In the genomic region with DNA sequence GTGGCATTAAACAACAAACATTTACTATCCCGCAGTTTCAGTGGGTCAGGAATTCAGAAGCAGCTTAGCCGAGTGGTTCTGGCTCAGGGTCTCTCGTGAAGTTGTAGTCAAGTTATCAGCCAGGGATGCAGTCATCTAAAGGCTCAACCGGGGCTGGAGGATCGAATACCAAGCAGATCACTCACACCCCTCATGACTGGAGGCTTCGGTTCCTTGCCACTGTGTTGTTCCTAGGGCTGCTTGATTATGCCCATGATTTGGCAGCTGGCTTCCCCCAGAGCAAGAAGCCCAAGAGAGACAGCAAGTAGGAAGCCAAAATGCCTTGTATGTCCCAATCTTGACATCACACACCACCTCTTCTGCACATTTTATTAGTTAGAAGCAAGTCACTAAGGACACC, we compare ENCODE assay signal across 20 cellular contexts. TPM values are rescaled to one million over a fixed set of nuclear protein-coding genes. Genes with fewer than 3 reads are reported as not detected.
DNase-seq lines count a peak whose midpoint lies in the region; ATAC-seq and TF ChIP-seq lines count a peak whose summit lies in the region.
"Had no signal": no experiment of that assay in that cellular context is flagged by ENCODE, and none has a peak within 500 bp of the region (broad histone marks: within the 10 kb centered on the region; RNA-seq: fewer than 3 reads in every experiment).

No MANE protein-coding gene starts in this region.

- intact Hi-C loops in esophagus squamous epithelium (cut with DNase I) = no loop called here

- WGBS in esophagus squamous epithelium, 2 donors = 68 to 74% methylated on average over 3 to 6 of the region's 6 CpGs

- in situ Hi-C loops in astrocyte of the spinal cord (cut with HindIII; ENCODE audit: low sequenced_read_pairs) = no loop called here

- peak; percentile 67 for DNase-seq in 8988T
- DNase-seq in HS-5 (ENCODE audit: low read depth) = peak; percentile 23
- DNase-seq in astrocyte of the spinal cord (ENCODE audit: low read depth, low spot score) = peak; percentile 56
- DNase-seq in kidney epithelial cell (ENCODE audit: low read depth) = peak; percentile 64
- no peak for DNase-seq in medulla oblongata (ENCODE audit: extremely low spot score)
- no peak for DNase-seq in esophagus squamous epithelium (lab: John Stamatoyannopoulos, UW)
- no peak for DNase-seq in cerebellar cortex (ENCODE audit: low spot score)
- DNase-seq: activated CD4-positive, alpha-beta memory T cell treated with anti-CD3 and anti-CD28 coated beads for 36 hours; aorta; COR-L47; glutamatergic neuron; GOT3; left cardiac atrium; naive thymus-derived CD4-positive, alpha-beta T cell; NCI-H2029 treated with DMSO at 0.1 percent for 48 hours; SIG-M5; stimulated activated naive CD8-positive, alpha-beta T cell treated with anti-CD3 and anti-CD28 coated beads, Interleukin-15, amount 100 ng/mL, for 72 hours had no signal

- H3K36me3 ChIP-seq in kidney epithelial cell (ENCODE audit: control insufficient read depth, insufficient read depth, low read length) (no peaks in the 10 kb centered on the region), esophagus squamous epithelium (no peaks in the 10 kb centered on the region)

- no peak for TF ChIP-seq CTCF in astrocyte of the spinal cord (IDR thresholded peaks at IDR 0.05; ENCODE audit: low read depth, low read length)
- TF ChIP-seq CTCF in kidney epithelial cell (IDR thresholded peaks at IDR 0.05; ENCODE audit: insufficient read depth, low read length, poor library complexity, severe bottlenecking) = no peak
- no peak for TF ChIP-seq CTCF in esophagus squamous epithelium (IDR thresholded peaks at IDR 0.05)

- ATAC-seq in HG03565 (IDR thresholded peaks at IDR 0.05; ENCODE audit: unreplicated experiment) = no peak
- ATAC-seq: left cardiac atrium; naive thymus-derived CD4-positive, alpha-beta T cell; sciatic nerve; stimulated activated naive CD8-positive, alpha-beta T cell treated with anti-CD3 and anti-CD28 coated beads, Interleukin-15, amount 100 ng/mL, for 72 hours had no signal

- H3K4me1 ChIP-seq in esophagus squamous epithelium = peaks cover 25 to 80% (median 40%) of the 10 kb centered on the region in 3 donors

- H3K27me3 ChIP-seq in kidney epithelial cell (ENCODE audit: control insufficient read depth, insufficient read depth, low read length) (no peaks in the 10 kb centered on the region), esophagus squamous epithelium (no peaks in the 10 kb centered on the region)

- TF ChIP-seq POLR2A in esophagus squamous epithelium (IDR thresholded peaks at IDR 0.05) = no peak

- H3K27ac ChIP-seq in esophagus squamous epithelium = peak overlapping the region in 1 of 4 donors; percentile 91

- H3K4me3 ChIP-seq in astrocyte of the spinal cord (ENCODE audit: low read depth, low read length) = no peak overlapping the region
- H3K4me3 ChIP-seq in kidney epithelial cell (ENCODE audit: low read depth, low read length) = no peak overlapping the region
- H3K4me3 ChIP-seq in esophagus squamous epithelium = no peak overlapping the region
- H3K4me3 ChIP-seq: A549 had no signal

- H3K9me3 ChIP-seq in esophagus squamous epithelium = no peaks in the 10 kb centered on the region
- H3K9me3 ChIP-seq: A549 had no signal

RNA-seq across cellular contexts. Expression of gene CDCP1, which starts 33.9 kb away (rescaled TPM):
- 82.0 and 92.1 TPM in 2 replicates for total RNA-seq in kidney epithelial cell
- 10 to 100 TPM; 35.7 to 95.4 (median 54.6) TPM for total RNA-seq in esophagus squamous epithelium

RNA-seq across cellular contexts. Expression of gene TMEM158, which starts 46.0 kb away (rescaled TPM):
- total RNA-seq in kidney epithelial cell (1.1 and 5.8 TPM in 2 replicates), esophagus squamous epithelium (10 to 100 TPM in 1 of 4 donors, 1 to 10 TPM in 3; 1.8 to 14.7 (median 4.4) TPM)
- total RNA-seq: activated CD4-positive, alpha-beta memory T cell treated with anti-CD3 and anti-CD28 coated beads for 36 hours had no signal

Comparison
In these comparisons a context has a peak if more than half of its experiments do, and no peak if none do; other contexts are left out.
1. DNase-seq: peak in 8988T (single experiment), HS-5 (single experiment), astrocyte of the spinal cord (single experiment) and kidney epithelial cell (single experiment); none in medulla oblongata (single experiment), esophagus squamous epithelium (single experiment) and cerebellar cortex (single experiment).